ENCODE assay signal across 10 cellular contexts in the genomic region with DNA sequence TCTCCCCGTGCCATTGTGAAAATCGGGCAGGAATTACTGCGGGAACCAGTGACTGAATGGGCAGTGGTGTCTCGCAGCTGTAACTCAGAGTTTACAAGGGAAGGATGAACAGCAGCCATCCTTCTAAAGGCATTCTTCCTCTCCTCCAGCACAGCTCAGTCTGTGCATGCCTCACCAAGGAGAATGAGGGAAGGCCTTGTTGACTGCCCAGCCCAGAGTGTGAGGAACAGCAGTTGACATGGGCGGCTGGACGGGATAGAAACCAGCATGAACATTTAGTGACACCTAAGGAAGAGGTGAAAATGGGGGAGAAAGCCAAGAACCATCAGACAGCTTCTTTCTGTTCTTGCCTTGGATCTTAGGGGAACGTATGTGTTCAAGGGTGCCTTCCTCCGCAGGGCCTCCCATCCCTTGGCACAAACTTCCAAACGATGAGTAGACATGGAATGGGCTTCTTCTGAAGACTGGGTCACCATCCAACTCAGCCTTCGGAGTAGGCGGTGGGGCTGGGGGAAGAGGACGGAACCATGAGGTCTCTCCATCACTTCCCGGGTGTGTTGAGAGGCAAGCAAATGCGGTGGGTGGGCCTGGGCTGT. TPM values are rescaled to one million over a fixed set of nuclear protein-coding genes. Genes with fewer than 3 reads are reported as not detected.
DNase-seq lines count a peak whose midpoint lies in the region; ATAC-seq, FAIRE-seq and TF ChIP-seq lines count a peak whose summit lies in the region.
"Had no signal": no experiment of that assay in that cellular context is flagged by ENCODE, and none has a peak within 500 bp of the region (broad histone marks: within the 10 kb centered on the region; RNA-seq: fewer than 3 reads in every experiment).

No MANE protein-coding gene starts in this region.

- H3K4me1 ChIP-seq in heart left ventricle (peaks cover 0 to 17% (median 7%) of the 10 kb centered on the region in 12 donors), astrocyte (ENCODE audit: insufficient read depth, low read length) (no peaks in the 10 kb centered on the region), upper lobe of left lung (peaks cover 6 to 22% (median 9%) of the 10 kb centered on the region in 4 donors)
- peaks cover 0 to 8% of the 10 kb centered on the region in 2 donors for H3K4me1 ChIP-seq in naive thymus-derived CD4-positive, alpha-beta T cell (ENCODE audit: control insufficient read depth in 2 of 2, insufficient read depth in 2 of 2, low read length in 2 of 2)

- H4K20me1 ChIP-seq in astrocyte (ENCODE audit: insufficient read depth, low read length) = no peaks in the 10 kb centered on the region

- no peaks in the 10 kb centered on the region for H3K9me3 ChIP-seq in heart left ventricle
- no peaks in the 10 kb centered on the region for H3K9me3 ChIP-seq in astrocyte (ENCODE audit: insufficient read depth, low read depth, low read length)
- H3K9me3 ChIP-seq in naive thymus-derived CD4-positive, alpha-beta T cell (ENCODE audit: control insufficient read depth in 2 of 3, low read length in 3 of 3) = no peaks in the 10 kb centered on the region
- no peaks in the 10 kb centered on the region for H3K9me3 ChIP-seq in upper lobe of left lung

- CTCF ChIA-PET in naive thymus-derived CD4-positive, alpha-beta T cell (lab: Charles Lee) = no interaction called here

- no peak overlapping the region for H3K9ac ChIP-seq in astrocyte (ENCODE audit: low read length)

- no peaks in the 10 kb centered on the region for H3K36me3 Mint-ChIP-seq in astrocyte (ENCODE audit: low read depth, unreplicated experiment)
- peaks cover 0 to 6% (median 0%) of the 10 kb centered on the region in 5 donors for H3K36me3 Mint-ChIP-seq in naive thymus-derived CD4-positive, alpha-beta T cell

- H3K4me3 Mint-ChIP-seq in astrocyte (ENCODE audit: unreplicated experiment) = peak overlapping the region; percentile 85
- H3K4me3 Mint-ChIP-seq in naive thymus-derived CD4-positive, alpha-beta T cell = peak overlapping the region; percentile 67 to 90 (median 86)

- no peaks in the 10 kb centered on the region for H3K36me3 ChIP-seq in heart left ventricle
- H3K36me3 ChIP-seq in astrocyte (ENCODE audit: insufficient read depth, low read length) = no peaks in the 10 kb centered on the region
- H3K36me3 ChIP-seq in naive thymus-derived CD4-positive, alpha-beta T cell (ENCODE audit: control insufficient read depth in 2 of 3, insufficient read depth in 3 of 3, low read length in 3 of 3) = no peaks in the 10 kb centered on the region
- H3K36me3 ChIP-seq in upper lobe of left lung = no peaks in the 10 kb centered on the region

- TF ChIP-seq POLR2A in heart left ventricle (IDR thresholded peaks at IDR 0.05) (no peak), upper lobe of left lung (IDR thresholded peaks at IDR 0.05) (no peak), GM18505 (IDR thresholded peaks at IDR 0.05; ENCODE audit: borderline replicate concordance, extremely low read depth, insufficient read depth, insufficient read length) (no peak)

- peaks cover 5 to 49% (median 29%) of the 10 kb centered on the region in 9 donors for H3K27me3 ChIP-seq in heart left ventricle
- H3K27me3 ChIP-seq in astrocyte (ENCODE audit: insufficient read depth, low read length) = peaks cover 60% of the 10 kb centered on the region
- H3K27me3 ChIP-seq in naive thymus-derived CD4-positive, alpha-beta T cell (ENCODE audit: control insufficient read depth in 2 of 2, insufficient read depth in 2 of 2, low read length in 2 of 2) = peaks cover 3 to 16% of the 10 kb centered on the region in 2 donors
- H3K27me3 ChIP-seq in upper lobe of left lung = peaks cover 0 to 16% (median 10%) of the 10 kb centered on the region in 4 donors

- 80 to 92% (median 86%) methylated on average over 11 to 14 of the region's 14 CpGs for WGBS in heart left ventricle, 4 donors
- WGBS in upper lobe of left lung, 2 donors = 76 to 80% methylated on average over 14 of the region's 14 CpGs

- no peaks in the 10 kb centered on the region for H3K79me2 ChIP-seq in astrocyte (ENCODE audit: insufficient read depth, low read length)

- H3K27ac ChIP-seq in heart left ventricle = peak overlapping the region in 1 of 12 donors; percentile 64
- no peak overlapping the region for H3K27ac ChIP-seq in astrocyte (ENCODE audit: low read depth, low read length)
- H3K27ac ChIP-seq in naive thymus-derived CD4-positive, alpha-beta T cell (ENCODE audit: low read depth, low read length) = no peak overlapping the region
- H3K27ac ChIP-seq in upper lobe of left lung = no peak overlapping the region

- peak in 1 of 4 donors; percentile 7 for ATAC-seq in heart left ventricle
- ATAC-seq in naive thymus-derived CD4-positive, alpha-beta T cell = no peak
- ATAC-seq in upper lobe of left lung (ENCODE audit: low FRiP score in 2 of 2) = peak in 1 of 2 donors; percentile 9
- no peak for ATAC-seq in GM18505 (IDR thresholded peaks at IDR 0.05; ENCODE audit: unreplicated experiment)

- no peaks in the 10 kb centered on the region for H3K4me1 Mint-ChIP-seq in astrocyte (ENCODE audit: low read depth, unreplicated experiment)
- H3K4me1 Mint-ChIP-seq in naive thymus-derived CD4-positive, alpha-beta T cell = peaks cover 7 to 23% (median 14%) of the 10 kb centered on the region in 7 donors

- intact Hi-C loops in heart left ventricle (cut with DNase I) (loop anchor here in 1 of 10 donors (10.0 kb wide), 1 partner anchor 65 kb away; no protein-coding TSS in a partner anchor), cardiac septum (cut with DNase I) (loop anchor here (5.0 kb wide), 1 partner anchor 62 kb away; no protein-coding TSS in a partner anchor)
- intact Hi-C loops in naive thymus-derived CD4-positive, alpha-beta T cell (cut with micrococcal nuclease) = loop anchor here (2.0 to 10.0 kb wide), 3 partner anchors 55 to 285 kb away; a partner anchor contains a TSS

- no peak for TF ChIP-seq CTCF in heart left ventricle (IDR thresholded peaks at IDR 0.05)
- no peak for TF ChIP-seq CTCF in astrocyte (IDR thresholded peaks at IDR 0.05; ENCODE audit: insufficient read depth, low read depth, low read length)
- TF ChIP-seq CTCF in upper lobe of left lung (IDR thresholded peaks at IDR 0.05) = no peak

- peaks cover 6% of the 10 kb centered on the region for H3K9me3 Mint-ChIP-seq in astrocyte (ENCODE audit: unreplicated experiment)
- peaks cover 0 to 3% (median 0%) of the 10 kb centered on the region in 11 donors for H3K9me3 Mint-ChIP-seq in naive thymus-derived CD4-positive, alpha-beta T cell

- peaks cover 66% of the 10 kb centered on the region for H3K27me3 Mint-ChIP-seq in astrocyte (ENCODE audit: low read depth, unreplicated experiment)
- peaks cover 48 to 68% (median 55%) of the 10 kb centered on the region in 5 donors for H3K27me3 Mint-ChIP-seq in naive thymus-derived CD4-positive, alpha-beta T cell

- no peak for FAIRE-seq in astrocyte (lab: Jason Lieb, UNC)
- FAIRE-seq: GM18507 had no signal

- peak overlapping the region; percentile 81 for H3K4me2 ChIP-seq in astrocyte (ENCODE audit: low read length)

- H3K27ac Mint-ChIP-seq in astrocyte (ENCODE audit: unreplicated experiment) = peak overlapping the region; percentile 53
- H3K27ac Mint-ChIP-seq in naive thymus-derived CD4-positive, alpha-beta T cell = peak overlapping the region in 4 of 9 donors; percentile 12 to 84 (median 74)

- POLR2A ChIA-PET in naive thymus-derived CD4-positive, alpha-beta T cell (lab: Charles Lee) = no interaction called here

- TF ChIP-seq EP300 in upper lobe of left lung (IDR thresholded peaks at IDR 0.05) = no peak

- DNase-seq in heart left ventricle (no peak), cardiac septum (ENCODE audit: low spot score) (no peak), astrocyte (ENCODE audit: low read depth) (no peak), upper lobe of left lung (no peak), HuH-7.5 (ENCODE audit: low spot score) (no peak), SIG-M5 treated with dmso at 0.1 percent for 504 hours (lab: John Stamatoyannopoulos, UW; ENCODE audit: unreplicated experiment) (no peak)
- DNase-seq in naive thymus-derived CD4-positive, alpha-beta T cell = no peak

- peak overlapping the region in 9 of 12 donors; percentile 46 to 80 (median 59) for H3K4me3 ChIP-seq in heart left ventricle
- H3K4me3 ChIP-seq in astrocyte (ENCODE audit: insufficient read depth, low read depth, low read length) = no peak overlapping the region
- H3K4me3 ChIP-seq in naive thymus-derived CD4-positive, alpha-beta T cell (ENCODE audit: low read length) = no peak overlapping the region
- peak overlapping the region in 3 of 4 donors; percentile 60 to 82 (median 72) for H3K4me3 ChIP-seq in upper lobe of left lung

- H2AFZ ChIP-seq in astrocyte (ENCODE audit: low read depth, low read length) = no peak overlapping the region

RNA-seq across cellular contexts. Expression of a gene that starts 0.9 kb away (rescaled TPM):
- total RNA-seq in heart left ventricle (1 to 10 TPM; 2.4 to 9.3 (median 3.5) TPM), cardiac septum (5.7 TPM), astrocyte (0.18 and 0.22 TPM in 2 replicates), upper lobe of left lung (10 to 100 TPM in 3 of 6 donors, 1 to 10 TPM in 3; 5.8 to 21.9 (median 9.7) TPM)
- polyA plus RNA-seq in heart left ventricle = 1 to 10 TPM; 1.1 to 2.0 TPM
- total RNA-seq in naive thymus-derived CD4-positive, alpha-beta T cell = 1 to 10 TPM in 1 of 5 experiments, not detected in 4; 1.2 TPM
- under 1 TPM in 1 of 2 donors, not detected in 1; 0.02 TPM for polyA plus RNA-seq in naive thymus-derived CD4-positive, alpha-beta T cell
- total RNA-seq: HT-29 had no signal

Comparison
In these comparisons a context has a peak if more than half of its experiments do, and no peak if none do; other contexts are left out.
1. H3K4me3 ChIP-seq: peak in heart left ventricle (9 of 12) and upper lobe of left lung (3 of 4); none in astrocyte (single experiment) and naive thymus-derived CD4-positive, alpha-beta T cell (single experiment).